In the genomic region with DNA sequence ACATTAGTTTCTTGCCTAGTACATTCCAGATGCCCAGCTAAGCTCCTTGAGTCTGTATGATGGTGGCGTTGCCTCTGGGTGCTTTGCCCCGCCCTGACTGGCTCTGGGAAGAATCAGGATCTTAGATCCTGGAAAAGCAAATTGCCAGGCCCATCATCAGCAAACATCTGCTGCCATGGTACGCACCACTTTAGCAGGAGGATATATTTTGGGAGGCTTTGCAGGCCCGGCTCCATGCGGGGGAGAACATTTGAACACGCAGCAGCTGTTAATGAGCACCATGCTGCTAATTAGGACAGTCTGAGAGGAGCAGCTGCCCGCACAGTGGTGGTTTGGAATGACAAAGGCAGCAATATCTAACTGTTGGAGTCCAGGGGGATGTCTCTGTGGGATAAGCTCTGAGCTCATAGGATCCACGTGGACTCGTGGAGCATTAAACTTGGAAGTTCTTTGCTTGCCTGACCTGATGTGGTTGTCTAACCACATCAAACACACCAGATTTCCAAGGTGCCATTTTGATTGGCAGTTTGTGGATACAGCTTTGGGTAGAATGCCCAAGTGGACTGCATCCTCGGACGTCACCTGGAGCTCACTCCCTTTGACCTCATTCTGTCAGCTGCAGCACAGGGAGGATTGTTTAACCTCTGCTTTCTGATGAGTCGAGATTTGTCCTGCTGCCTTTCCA, we compare ENCODE assay signal across 13 cellular contexts.
"Had no signal": no experiment of that assay in that cellular context is flagged by ENCODE, and none has a peak within 500 bp of the region (broad histone marks: within the 10 kb centered on the region; RNA-seq: fewer than 3 reads in every experiment).

No MANE protein-coding gene starts in this region.

- H3K36me3 ChIP-seq: pancreas, thyroid gland had no signal

- H3K9me3 Mint-ChIP-seq: activated CD4-positive, alpha-beta T cell treated with anti-CD3 and anti-CD28 coated beads, Interleukin-2, amount 10 ng/mL, durations not matched to agents 24 days and 14 days; activated naive CD4-positive, alpha-beta T cell treated with anti-CD3 and anti-CD28 coated beads for 36 hours; activated T-helper 17 cell treated with anti-CD3 and anti-CD28 coated beads, Interleukin-2, amount 50 U/mL, for 72 hours; central memory CD8-positive, alpha-beta T cell; effector memory CD8-positive, alpha-beta T cell; neural crest cell had no signal

- H3K4me2 ChIP-seq: hepatocyte had no signal

- H3K4me3 ChIP-seq: hepatocyte, pancreas, thyroid gland had no signal

- FAIRE-seq: pancreas, small intestine, urothelium cell line had no signal

- H3K79me2 ChIP-seq: hepatocyte had no signal

- H3K27ac Mint-ChIP-seq: activated CD4-positive, alpha-beta T cell treated with anti-CD3 and anti-CD28 coated beads, Interleukin-2, amount 10 ng/mL, durations not matched to agents 24 days and 14 days; activated naive CD4-positive, alpha-beta T cell treated with anti-CD3 and anti-CD28 coated beads for 36 hours; activated T-helper 17 cell treated with anti-CD3 and anti-CD28 coated beads, Interleukin-2, amount 50 U/mL, for 72 hours; effector memory CD8-positive, alpha-beta T cell had no signal

- H3K27me3 ChIP-seq: hepatocyte, pancreas, thyroid gland had no signal

- H3K4me3 Mint-ChIP-seq: activated CD4-positive, alpha-beta T cell treated with anti-CD3 and anti-CD28 coated beads, Interleukin-2, amount 10 ng/mL, durations not matched to agents 24 days and 14 days; activated naive CD4-positive, alpha-beta T cell treated with anti-CD3 and anti-CD28 coated beads for 36 hours; activated T-helper 17 cell treated with anti-CD3 and anti-CD28 coated beads, Interleukin-2, amount 50 U/mL, for 72 hours; central memory CD8-positive, alpha-beta T cell; effector memory CD8-positive, alpha-beta T cell; neural crest cell had no signal

- H2AFZ ChIP-seq: hepatocyte had no signal

- H3K27ac ChIP-seq: epithelial cell of prostate, hepatocyte, pancreas had no signal

- H3K4me1 ChIP-seq: pancreas had no signal

- DNase-seq: activated CD4-positive, alpha-beta T cell treated with anti-CD3 and anti-CD28 coated beads, Interleukin-2, amount 10 ng/mL, durations not matched to agents 24 days and 14 days; activated CD8-positive, alpha-beta memory T cell treated with anti-CD3 and anti-CD28 coated beads for 24 hours; activated naive CD4-positive, alpha-beta T cell treated with anti-CD3 and anti-CD28 coated beads for 36 hours; effector memory CD8-positive, alpha-beta T cell; pancreas; small intestine; thyroid gland had no signal

- H3K9me3 ChIP-seq: pancreas, thyroid gland had no signal

- H3K4me1 Mint-ChIP-seq: activated CD4-positive, alpha-beta T cell treated with anti-CD3 and anti-CD28 coated beads, Interleukin-2, amount 10 ng/mL, durations not matched to agents 24 days and 14 days; activated T-helper 17 cell treated with anti-CD3 and anti-CD28 coated beads, Interleukin-2, amount 50 U/mL, for 72 hours; central memory CD8-positive, alpha-beta T cell had no signal

- ATAC-seq: activated T-helper 17 cell treated with anti-CD3 and anti-CD28 coated beads, Interleukin-2, amount 50 U/mL, for 72 hours; effector memory CD8-positive, alpha-beta T cell; pancreas had no signal
